Comparison of ENCODE assay signal across 12 cellular contexts in the genomic region with DNA sequence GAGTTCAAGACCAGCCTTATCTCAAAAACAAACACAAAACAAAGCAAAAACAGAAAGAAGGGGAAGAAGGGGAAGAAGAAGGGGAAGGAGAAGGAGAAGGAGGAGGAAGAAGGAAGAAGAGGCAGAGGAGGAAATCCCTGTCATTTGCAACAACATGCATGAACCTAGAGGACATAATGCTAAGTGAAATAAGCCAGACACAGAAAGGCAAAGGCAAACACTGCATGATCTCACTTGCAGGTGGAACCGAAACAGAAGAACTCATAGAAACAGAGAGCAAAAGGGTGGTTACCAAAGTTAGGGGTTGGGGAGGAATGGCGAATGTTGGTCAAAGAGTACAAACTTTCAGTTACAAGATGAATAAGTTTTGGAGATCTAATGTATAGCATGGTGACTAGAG.
A peak's percentile ranks its signal among the peaks of the same experiment; 100 is the strongest.
DNase-seq lines count a peak whose midpoint lies in the region; ATAC-seq and TF ChIP-seq lines count a peak whose summit lies in the region.
"Had no signal": no experiment of that assay in that cellular context is flagged by ENCODE, and none has a peak within 500 bp of the region (broad histone marks: within the 10 kb centered on the region; RNA-seq: fewer than 3 reads in every experiment).

No MANE protein-coding gene starts in this region.

- peaks cover 67% of the 10 kb centered on the region for H3K4me1 Mint-ChIP-seq in activated CD4-positive, alpha-beta T cell treated with anti-CD3 and anti-CD28 coated beads for 36 hours

- H3K79me2 ChIP-seq in osteoblast (ENCODE audit: insufficient read depth, low read length): peaks cover 3% of the 10 kb centered on the region

- H3K4me2 ChIP-seq in osteoblast (ENCODE audit: insufficient read depth, low read length): no peak overlapping the region
- H3K4me2 ChIP-seq: GM23338 had no signal

- CTCF ChIA-PET in activated CD4-positive, alpha-beta T cell treated with anti-CD3 and anti-CD28 coated beads for 36 hours (lab: Charles Lee): interaction anchor here (0.6 kb wide), 1 partner anchor 129 kb away, joined by 5 read pairs; no protein-coding TSS in a partner anchor

- H4K20me1 ChIP-seq in osteoblast (ENCODE audit: insufficient read depth, low read length): no peaks in the 10 kb centered on the region

- peak; percentile 62 for ATAC-seq in activated CD4-positive, alpha-beta T cell treated with anti-CD3 and anti-CD28 coated beads for 36 hours
- ATAC-seq in GM21717 (IDR thresholded peaks at IDR 0.05; ENCODE audit: unreplicated experiment): peak; percentile 43
- ATAC-seq in HG03469 (IDR thresholded peaks at IDR 0.05; ENCODE audit: unreplicated experiment): peak; percentile 32
- ATAC-seq: GM23338 had no signal

- H2AFZ ChIP-seq in osteoblast (ENCODE audit: low read length): no peak overlapping the region
- H2AFZ ChIP-seq: GM23338 had no signal

- no peaks in the 10 kb centered on the region for H3K36me3 Mint-ChIP-seq in activated CD4-positive, alpha-beta T cell treated with anti-CD3 and anti-CD28 coated beads for 36 hours (ENCODE audit: low read depth)

- TF ChIP-seq CTCF in osteoblast (IDR thresholded peaks at IDR 0.05; ENCODE audit: extremely low read depth, low read depth, low read length) (no peak), uterus (IDR thresholded peaks at IDR 0.05) (no peak)

- H3K36me3 ChIP-seq in osteoblast (ENCODE audit: insufficient read depth, low read length): no peaks in the 10 kb centered on the region
- H3K36me3 ChIP-seq in uterus: no peaks in the 10 kb centered on the region
- H3K36me3 ChIP-seq: thyroid gland had no signal

- H3K9me3 Mint-ChIP-seq in activated CD4-positive, alpha-beta T cell treated with anti-CD3 and anti-CD28 coated beads for 36 hours (ENCODE audit: low read depth): no peaks in the 10 kb centered on the region
- H3K9me3 Mint-ChIP-seq: GM23338, immature natural killer cell had no signal

- H3K4me3 ChIP-seq in osteoblast (ENCODE audit: insufficient read depth, low read length) (no peak overlapping the region), uterus (no peak overlapping the region)
- H3K4me3 ChIP-seq: GM23338, thyroid gland had no signal

- intact Hi-C loops in activated CD4-positive, alpha-beta T cell treated with anti-CD3 and anti-CD28 coated beads for 36 hours (cut with DNase I, micrococcal nuclease): loop anchor here (1.0 kb wide), 2 partner anchors 20 to 38 kb away; no protein-coding TSS in a partner anchor
- intact Hi-C loops in uterus (cut with DNase I; ENCODE audit: low total_unique reads): no loop called here

- H3K9me3 ChIP-seq in osteoblast (ENCODE audit: low read depth, low read length): no peaks in the 10 kb centered on the region
- H3K9me3 ChIP-seq in uterus: no peaks in the 10 kb centered on the region
- H3K9me3 ChIP-seq: thyroid gland had no signal

- H3K27me3 ChIP-seq in osteoblast (ENCODE audit: insufficient read depth, low read length) (no peaks in the 10 kb centered on the region), uterus (no peaks in the 10 kb centered on the region)
- H3K27me3 ChIP-seq: thyroid gland had no signal

- TF ChIP-seq POLR2A in uterus (IDR thresholded peaks at IDR 0.05): no peak

- no peak overlapping the region for H3K4me3 Mint-ChIP-seq in activated CD4-positive, alpha-beta T cell treated with anti-CD3 and anti-CD28 coated beads for 36 hours
- H3K4me3 Mint-ChIP-seq: GM23338, immature natural killer cell had no signal

- H3K27ac Mint-ChIP-seq in activated CD4-positive, alpha-beta T cell treated with anti-CD3 and anti-CD28 coated beads for 36 hours: no peak overlapping the region
- H3K27ac Mint-ChIP-seq: GM23338, immature natural killer cell had no signal

- POLR2A ChIA-PET in activated CD4-positive, alpha-beta T cell treated with anti-CD3 and anti-CD28 coated beads for 36 hours (lab: Charles Lee): no interaction called here

- peaks cover 6% of the 10 kb centered on the region for H3K27me3 Mint-ChIP-seq in activated CD4-positive, alpha-beta T cell treated with anti-CD3 and anti-CD28 coated beads for 36 hours

- peak; percentile 25 for DNase-seq in activated CD4-positive, alpha-beta T cell treated with anti-CD3 and anti-CD28 coated beads for 36 hours
- DNase-seq in activated CD4-positive, alpha-beta T cell treated with anti-CD3 and anti-CD28 coated beads for 4 hours: no peak
- DNase-seq in osteoblast (ENCODE audit: insufficient read length, low spot score, missing footprints): no peak
- no peak for DNase-seq in OCI-M2 (lab: John Stamatoyannopoulos, UW; ENCODE audit: unreplicated experiment)
- no peak for DNase-seq in NCI-H2081 treated with DMSO at 0.1 percent for 48 hours (lab: John Stamatoyannopoulos, UW)
- DNase-seq in uterus: no peak
- DNase-seq: immature natural killer cell, NCI-H2171, thyroid gland had no signal

- H3K4me1 ChIP-seq in osteoblast (ENCODE audit: insufficient read depth, low read length) (peaks cover 43% of the 10 kb centered on the region), uterus (no peaks in the 10 kb centered on the region)

- peak overlapping the region; percentile 87 for H3K27ac ChIP-seq in osteoblast (ENCODE audit: low read depth, low read length)
- no peak overlapping the region for H3K27ac ChIP-seq in uterus
- H3K27ac ChIP-seq: thyroid gland had no signal
